8 cellular contexts compared by ENCODE assay signal in the genomic region with DNA sequence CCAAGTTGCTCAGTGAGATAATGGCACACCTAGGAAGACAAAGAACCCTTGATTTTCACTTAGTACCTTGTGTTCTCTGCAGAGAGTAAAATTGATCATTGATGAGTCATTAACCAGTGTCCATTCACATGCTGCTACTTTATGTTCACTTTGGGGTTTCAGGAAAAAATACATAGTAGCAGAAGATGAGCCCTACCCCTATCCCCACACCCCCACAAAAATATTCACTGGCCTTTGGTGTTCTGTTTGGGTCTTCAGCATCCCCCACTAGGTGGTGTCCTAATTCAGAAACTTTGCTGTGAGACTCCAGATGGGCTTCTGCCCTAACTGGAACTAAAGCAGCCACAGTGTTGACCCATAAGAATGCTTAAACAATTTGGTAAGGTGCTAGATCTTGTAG.
DNase-seq lines count a peak whose midpoint lies in the region; ATAC-seq, FAIRE-seq and TF ChIP-seq lines count a peak whose summit lies in the region.

No MANE protein-coding gene starts in this region.

- TF ChIP-seq EP300 in K562 (IDR thresholded peaks at IDR 0.05; ENCODE audit: low read length) = no peak

- no peak overlapping the region for H3K27ac ChIP-seq in K562 (ENCODE audit: extremely low read depth, low read depth, low read length)

- CTCF ChIA-PET in K562 (lab: Yijun Ruan, JAX; ENCODE audit: low intra/inter-chr PET ratio) = no interaction called here

- H4K20me1 ChIP-seq in K562 (replicated peaks; ENCODE audit: control insufficient read depth, insufficient read depth, low read length) = no peaks in the 10 kb centered on the region

- no peaks in the 10 kb centered on the region for H3K36me3 ChIP-seq in K562 (ENCODE audit: control insufficient read depth, insufficient read depth, low read length)

- H3K9me3 ChIP-seq in K562 (replicated peaks; ENCODE audit: control insufficient read depth, insufficient read depth, low read depth, low read length) = no peaks in the 10 kb centered on the region

- H2AFZ ChIP-seq in K562 (ENCODE audit: low read depth, low read length) = no peak overlapping the region

- no peak overlapping the region for H3K4me3 ChIP-seq in LNCaP clone FGC (ENCODE audit: low read depth, low read length)
- no peak overlapping the region for H3K4me3 ChIP-seq in K562

- H3K27me3 ChIP-seq in K562 (ENCODE audit: control insufficient read depth in 2 of 2, insufficient read depth in 2 of 2, low read length in 2 of 2) = no peaks in the 10 kb centered on the region; a peak in 1 of 5 replicates

- peak; percentile 73 for ATAC-seq in GM19468 (IDR thresholded peaks at IDR 0.05; ENCODE audit: extremely low read depth, unreplicated experiment)
- ATAC-seq in K562 = peak; percentile 65; the same call in 2 of the 3 replicates
- no peak for ATAC-seq in HG03439 (IDR thresholded peaks at IDR 0.05; ENCODE audit: unreplicated experiment)

- no peaks in the 10 kb centered on the region for H3K79me2 ChIP-seq in K562 (ENCODE audit: control insufficient read depth, insufficient read depth, low read length)

- TF ChIP-seq CTCF in D721Med (IDR thresholded peaks at IDR 0.05; ENCODE audit: insufficient read depth, missing control alignments) (peak; percentile 46), LNCaP clone FGC (IDR thresholded peaks at IDR 0.05; ENCODE audit: control insufficient read depth, extremely low read depth, insufficient read depth) (peak; percentile 26; the same call in 1 of the 2 replicates), K562 (IDR thresholded peaks at IDR 0.05 in 2 of 3, conservative IDR thresholded peaks at IDR 0.05 in 1 of 3; ENCODE audit: insufficient read depth in 2 of 3, low read depth in 1 of 3, low read length in 3 of 3) (peak; percentile 17 to 32 (median 26); a peak in 2 of 6 replicates)

- no TSS peak for BruUV-seq in K562 (replicated peaks; lab: Mats Ljungman, UMichigan)

- H3K9ac ChIP-seq in K562 (ENCODE audit: insufficient read depth in 1 of 2, low read depth in 2 of 2, low read length in 2 of 2) = no peak overlapping the region

- H3K4me2 ChIP-seq in K562 (ENCODE audit: insufficient read depth, low read length) = no peak overlapping the region

- in situ Hi-C loops in K562 (cut with MboI) = no loop called here

- DNase-seq in D721Med (ENCODE audit: insufficient read length, low spot score) = no peak
- DNase-seq in LNCaP clone FGC (ENCODE audit: low read depth) = no peak
- peak in 3 of 4 experiments; percentile 10 to 14 (median 13) for DNase-seq in K562 (ENCODE audit: extremely low read depth in 1 of 4, low spot score in 3 of 4)
- DNase-seq in kidney tubule cell (ENCODE audit: low spot score) = peak; percentile 14
- no peak for DNase-seq in NCI-H748 treated with DMSO at 0.1 percent for 48 hours (lab: John Stamatoyannopoulos, UW)
- DNase-seq in NCI-H1105 (lab: John Stamatoyannopoulos, UW) = no peak

- intact Hi-C loops in K562 (cut with micrococcal nuclease) = no loop called here

- TF ChIP-seq POLR2A in K562 (conservative IDR thresholded peaks at IDR 0.05) = no peak

- FAIRE-seq in D721Med (lab: Jason Lieb, UNC) (no peak), K562 (lab: Jason Lieb, UNC) (no peak)

- no peaks in the 10 kb centered on the region for H3K9me1 ChIP-seq in K562 (ENCODE audit: control insufficient read depth, insufficient read depth, low read length)

- POLR2A ChIA-PET in K562 (lab: Yijun Ruan, JAX) = no interaction called here

- peak; percentile 17 to 31; a peak in 2 of 4 replicates for TF ChIP-seq RAD21 in K562 (CRISPR knock-in tag; conservative IDR thresholded peaks at IDR 0.05 in 1 of 2, IDR thresholded peaks at IDR 0.05 in 1 of 2)

- H3K4me1 ChIP-seq in K562 (replicated peaks in 1 of 2; ENCODE audit: control insufficient read depth in 2 of 2, insufficient read depth in 2 of 2, low read length in 2 of 2) = no peaks in the 10 kb centered on the region

TF ChIP-seq in K562, 482 proteins besides CTCF, POLR2A, EP300 and RAD21 (continues in another document):
- TF ChIP-seq HDAC1 (IDR thresholded peaks at IDR 0.05) (no peak), HMGN3 (IDR thresholded peaks at IDR 0.05; ENCODE audit: borderline replicate concordance, extremely low read depth, insufficient read length, low read depth, low read length) (no peak), SMAD4 (CRISPR knock-in tag; conservative IDR thresholded peaks at IDR 0.05) (no peak), THRAP3 (IDR thresholded peaks at IDR 0.05; ENCODE audit: borderline replicate concordance) (no peak), SRF (CRISPR knock-in tag; IDR thresholded peaks at IDR 0.05) (no peak), CBFA2T3 (IDR thresholded peaks at IDR 0.05) (no peak), ZNF77 (CRISPR knock-in tag; IDR thresholded peaks at IDR 0.05) (no peak), NFATC3 (IDR thresholded peaks at IDR 0.05) (no peak), ZNF41 (CRISPR knock-in tag; conservative IDR thresholded peaks at IDR 0.05) (no peak), ZNF586 (CRISPR knock-in tag; conservative IDR thresholded peaks at IDR 0.05) (no peak), TBP (optimal IDR thresholded peaks at IDR 0.05; ENCODE audit: low read depth, low read length) (no peak), ZNF263 (CRISPR knock-in tag; IDR thresholded peaks at IDR 0.05; ENCODE audit: borderline replicate concordance) (no peak), ZNF445 (CRISPR knock-in tag; IDR thresholded peaks at IDR 0.05; ENCODE audit: low read depth) (no peak), IFI16 (CRISPR knock-in tag; IDR thresholded peaks at IDR 0.05) (no peak), FOXJ3 (CRISPR knock-in tag; IDR thresholded peaks at IDR 0.05) (no peak)
- TF ChIP-seq, protein P1, sequence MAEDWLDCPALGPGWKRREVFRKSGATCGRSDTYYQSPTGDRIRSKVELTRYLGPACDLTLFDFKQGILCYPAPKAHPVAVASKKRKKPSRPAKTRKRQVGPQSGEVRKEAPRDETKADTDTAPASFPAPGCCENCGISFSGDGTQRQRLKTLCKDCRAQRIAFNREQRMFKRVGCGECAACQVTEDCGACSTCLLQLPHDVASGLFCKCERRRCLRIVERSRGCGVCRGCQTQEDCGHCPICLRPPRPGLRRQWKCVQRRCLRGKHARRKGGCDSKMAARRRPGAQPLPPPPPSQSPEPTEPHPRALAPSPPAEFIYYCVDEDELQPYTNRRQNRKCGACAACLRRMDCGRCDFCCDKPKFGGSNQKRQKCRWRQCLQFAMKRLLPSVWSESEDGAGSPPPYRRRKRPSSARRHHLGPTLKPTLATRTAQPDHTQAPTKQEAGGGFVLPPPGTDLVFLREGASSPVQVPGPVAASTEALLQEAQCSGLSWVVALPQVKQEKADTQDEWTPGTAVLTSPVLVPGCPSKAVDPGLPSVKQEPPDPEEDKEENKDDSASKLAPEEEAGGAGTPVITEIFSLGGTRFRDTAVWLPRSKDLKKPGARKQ (CRISPR knock-in tag; IDR thresholded peaks at IDR 0.05) = no peak
- TF ChIP-seq, protein P2, sequence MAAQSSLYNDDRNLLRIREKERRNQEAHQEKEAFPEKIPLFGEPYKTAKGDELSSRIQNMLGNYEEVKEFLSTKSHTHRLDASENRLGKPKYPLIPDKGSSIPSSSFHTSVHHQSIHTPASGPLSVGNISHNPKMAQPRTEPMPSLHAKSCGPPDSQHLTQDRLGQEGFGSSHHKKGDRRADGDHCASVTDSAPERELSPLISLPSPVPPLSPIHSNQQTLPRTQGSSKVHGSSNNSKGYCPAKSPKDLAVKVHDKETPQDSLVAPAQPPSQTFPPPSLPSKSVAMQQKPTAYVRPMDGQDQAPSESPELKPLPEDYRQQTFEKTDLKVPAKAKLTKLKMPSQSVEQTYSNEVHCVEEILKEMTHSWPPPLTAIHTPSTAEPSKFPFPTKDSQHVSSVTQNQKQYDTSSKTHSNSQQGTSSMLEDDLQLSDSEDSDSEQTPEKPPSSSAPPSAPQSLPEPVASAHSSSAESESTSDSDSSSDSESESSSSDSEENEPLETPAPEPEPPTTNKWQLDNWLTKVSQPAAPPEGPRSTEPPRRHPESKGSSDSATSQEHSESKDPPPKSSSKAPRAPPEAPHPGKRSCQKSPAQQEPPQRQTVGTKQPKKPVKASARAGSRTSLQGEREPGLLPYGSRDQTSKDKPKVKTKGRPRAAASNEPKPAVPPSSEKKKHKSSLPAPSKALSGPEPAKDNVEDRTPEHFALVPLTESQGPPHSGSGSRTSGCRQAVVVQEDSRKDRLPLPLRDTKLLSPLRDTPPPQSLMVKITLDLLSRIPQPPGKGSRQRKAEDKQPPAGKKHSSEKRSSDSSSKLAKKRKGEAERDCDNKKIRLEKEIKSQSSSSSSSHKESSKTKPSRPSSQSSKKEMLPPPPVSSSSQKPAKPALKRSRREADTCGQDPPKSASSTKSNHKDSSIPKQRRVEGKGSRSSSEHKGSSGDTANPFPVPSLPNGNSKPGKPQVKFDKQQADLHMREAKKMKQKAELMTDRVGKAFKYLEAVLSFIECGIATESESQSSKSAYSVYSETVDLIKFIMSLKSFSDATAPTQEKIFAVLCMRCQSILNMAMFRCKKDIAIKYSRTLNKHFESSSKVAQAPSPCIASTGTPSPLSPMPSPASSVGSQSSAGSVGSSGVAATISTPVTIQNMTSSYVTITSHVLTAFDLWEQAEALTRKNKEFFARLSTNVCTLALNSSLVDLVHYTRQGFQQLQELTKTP (IDR thresholded peaks at IDR 0.05; ENCODE audit: low read depth in 1 of 2, partially characterized antibody in 2 of 2) = no peak
- TF ChIP-seq, protein P3, sequence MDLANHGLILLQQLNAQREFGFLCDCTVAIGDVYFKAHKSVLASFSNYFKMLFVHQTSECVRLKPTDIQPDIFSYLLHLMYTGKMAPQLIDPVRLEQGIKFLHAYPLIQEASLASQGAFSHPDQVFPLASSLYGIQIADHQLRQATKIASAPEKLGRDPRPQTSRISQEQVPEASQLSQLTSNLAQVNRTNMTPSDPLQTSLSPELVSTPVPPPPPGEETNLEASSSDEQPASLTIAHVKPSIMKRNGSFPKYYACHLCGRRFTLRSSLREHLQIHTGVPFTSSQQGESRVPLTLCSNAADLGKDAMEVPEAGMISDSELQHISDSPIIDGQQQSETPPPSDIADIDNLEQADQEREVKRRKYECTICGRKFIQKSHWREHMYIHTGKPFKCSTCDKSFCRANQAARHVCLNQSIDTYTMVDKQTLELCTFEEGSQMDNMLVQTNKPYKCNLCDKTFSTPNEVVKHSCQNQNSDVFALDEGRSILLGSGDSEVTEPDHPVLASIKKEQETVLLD (IDR thresholded peaks at IDR 0.05) = no peak

Comparison
In these comparisons a context has a peak if more than half of its experiments do, and no peak if none do; other contexts are left out.
1. DNase-seq: peak in K562 (3 of 4) and kidney tubule cell (single experiment); none in D721Med (single experiment), LNCaP clone FGC (single experiment), NCI-H748 treated with DMSO at 0.1 percent for 48 hours (single experiment) and NCI-H1105 (single experiment).
2. Peak in every context shown above with its lines, with median percentiles within 50 percentile points of each other: CTCF ChIP-seq.